ENCODE assay signal across 24 cellular contexts in the genomic region with DNA sequence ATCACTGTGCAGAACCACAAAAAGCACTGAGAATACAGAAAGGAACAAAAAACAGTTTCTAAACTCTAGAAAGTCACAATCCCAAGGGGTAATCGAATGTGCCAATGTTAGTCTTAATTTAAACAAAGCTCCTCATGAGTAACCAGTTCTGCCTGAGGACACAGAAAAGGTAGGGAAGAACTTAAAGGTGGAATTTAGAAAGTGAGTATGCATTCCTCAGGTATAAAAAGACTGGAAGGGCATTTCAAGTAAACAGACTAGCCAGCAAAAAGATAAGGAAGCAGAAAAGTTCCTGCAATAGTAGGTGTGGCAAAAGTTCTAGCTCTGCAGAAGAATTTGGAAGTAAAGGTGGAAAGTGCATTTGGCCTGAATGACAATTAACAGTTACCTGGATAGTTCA.
"Had no signal": no experiment of that assay in that cellular context is flagged by ENCODE, and none has a peak within 500 bp of the region (broad histone marks: within the 10 kb centered on the region; RNA-seq: fewer than 3 reads in every experiment).

No MANE protein-coding gene starts in this region.

- ATAC-seq: gastrocnemius medialis; left cardiac atrium; left lung; naive thymus-derived CD4-positive, alpha-beta T cell; sciatic nerve; stimulated activated memory B cell treated with anti-CD40 and anti-IgM and Interleukin-4, amounts not matched to agents 10 μg/mL and 1 μg/mL and 100 μg/mL, for 72 hours; stimulated activated naive CD8-positive, alpha-beta T cell treated with anti-CD3 and anti-CD28 coated beads, Interleukin-15, Interleukin-2, amounts not matched to agents 100 U/mL and 50 U/mL, for 24 hours had no signal

- H3K27ac Mint-ChIP-seq: naive thymus-derived CD4-positive, alpha-beta T cell; nephron; neural progenitor cell; stimulated activated memory B cell treated with anti-CD40 and anti-IgM and Interleukin-4, amounts not matched to agents 10 μg/mL and 1 μg/mL and 100 μg/mL, for 72 hours had no signal

- H3K9me3 Mint-ChIP-seq: naive thymus-derived CD4-positive, alpha-beta T cell; nephron; neural progenitor cell; stimulated activated memory B cell treated with anti-CD40 and anti-IgM and Interleukin-4, amounts not matched to agents 10 μg/mL and 1 μg/mL and 100 μg/mL, for 72 hours had no signal

- H3K4me1 Mint-ChIP-seq: naive thymus-derived CD4-positive, alpha-beta T cell; nephron; neural progenitor cell; stimulated activated memory B cell treated with anti-CD40 and anti-IgM and Interleukin-4, amounts not matched to agents 10 μg/mL and 1 μg/mL and 100 μg/mL, for 72 hours had no signal

- H3K36me3 Mint-ChIP-seq: naive thymus-derived CD4-positive, alpha-beta T cell; neural progenitor cell; stimulated activated memory B cell treated with anti-CD40 and anti-IgM and Interleukin-4, amounts not matched to agents 10 μg/mL and 1 μg/mL and 100 μg/mL, for 72 hours had no signal

- H3K4me1 ChIP-seq: gastrocnemius medialis, left lung, neural progenitor cell, prostate gland, right atrium auricular region, testis, tibial artery, upper lobe of right lung, uterus had no signal

- H3K36me3 ChIP-seq: gastrocnemius medialis, left lung, neural progenitor cell, prostate gland, right atrium auricular region, tibial artery, upper lobe of right lung, uterus had no signal

- H3K9me3 ChIP-seq: gastrocnemius medialis, left lung, prostate gland, right atrium auricular region, testis, tibial artery, upper lobe of right lung, uterus had no signal

- H3K27me3 ChIP-seq: gastrocnemius medialis, left lung, neural progenitor cell, right atrium auricular region, testis, tibial artery, upper lobe of right lung, uterus had no signal

- H3K4me3 ChIP-seq: coronary artery, gastrocnemius medialis, left lung, neural progenitor cell, prostate gland, right atrium auricular region, testis, tibial artery, upper lobe of right lung, uterus had no signal

- H3K27ac ChIP-seq: coronary artery, gastrocnemius medialis, left lung, neural progenitor cell, prostate gland, right atrium auricular region, testis, tibial artery, upper lobe of right lung, uterus had no signal

- H3K4me3 Mint-ChIP-seq: naive thymus-derived CD4-positive, alpha-beta T cell; nephron; neural progenitor cell; stimulated activated memory B cell treated with anti-CD40 and anti-IgM and Interleukin-4, amounts not matched to agents 10 μg/mL and 1 μg/mL and 100 μg/mL, for 72 hours had no signal

- H3K4me2 ChIP-seq: neural progenitor cell had no signal

- DNase-seq: dermis blood vessel endothelial cell; effector memory CD4-positive, alpha-beta T cell; foreskin fibroblast; gastrocnemius medialis; head of caudate nucleus; left cardiac atrium; left lung; mesenchymal stem cell; midbrain; naive thymus-derived CD4-positive, alpha-beta T cell; stimulated activated CD4-positive, alpha-beta T cell treated with anti-CD3 and anti-CD28 coated beads, Interleukin-4, amount 100 ng/mL, for 4 hours; stimulated activated naive CD8-positive, alpha-beta T cell treated with anti-CD3 and anti-CD28 coated beads, Interleukin-15, Interleukin-2, amounts not matched to agents 100 U/mL and 50 U/mL, for 24 hours; substantia nigra; testis; tibial artery; upper lobe of right lung; uterus had no signal
